Comparison of ENCODE assay signal across 11 cellular contexts in genomic region chr19:6233051-6233826, GRCh38. TPM values are rescaled to one million over a fixed set of nuclear protein-coding genes. Genes with fewer than 3 reads are reported as not detected.
DNase-seq lines count a peak whose midpoint lies in the region; ATAC-seq and TF ChIP-seq lines count a peak whose summit lies in the region.
"Had no signal": no experiment of that assay in that cellular context is flagged by ENCODE, and none has a peak within 500 bp of the region (broad histone marks: within the 10 kb centered on the region; RNA-seq: fewer than 3 reads in every experiment).

No MANE protein-coding gene starts in this region.

- no peak overlapping the region for H3K4me3 ChIP-seq in fibroblast of mammary gland (ENCODE audit: control insufficient read depth, low read depth, low read length)

- H3K27ac Mint-ChIP-seq in neural crest cell (ENCODE audit: unreplicated experiment), result peak overlapping the region; percentile 43

- no peaks in the 10 kb centered on the region for H3K27me3 Mint-ChIP-seq in neural crest cell (ENCODE audit: low read depth)

- H3K36me3 Mint-ChIP-seq in neural crest cell (ENCODE audit: low read depth), result peaks cover 4% of the 10 kb centered on the region

- peaks cover 39% of the 10 kb centered on the region for H3K4me1 Mint-ChIP-seq in neural crest cell

- no peak overlapping the region for H3K4me3 Mint-ChIP-seq in neural crest cell

- DNase-seq in A172 (ENCODE audit: low spot score) (peak; percentile 61), NCI-H226 (peak; percentile 27), fibroblast of mammary gland (ENCODE audit: low read depth) (peak; percentile 67), neural crest cell (ENCODE audit: low read depth, low spot score) (no peak), activated T-cell treated with anti-CD3 and anti-CD28 coated beads for 4 hours (no peak)
- DNase-seq: NCI-H1930; SHP77; stimulated activated CD4-positive, alpha-beta T cell treated with anti-CD3 and anti-CD28 coated beads, Interleukin-1b, Interleukin-23, amount 100 ng/mL, for 48 hours had no signal

- H3K9me3 Mint-ChIP-seq in neural crest cell, result no peaks in the 10 kb centered on the region

- no peak for ATAC-seq in HG03159 (IDR thresholded peaks at IDR 0.05; ENCODE audit: unreplicated experiment)
- no peak for ATAC-seq in GM18517 (IDR thresholded peaks at IDR 0.05; ENCODE audit: unreplicated experiment)
- no peak for ATAC-seq in GM21737 (IDR thresholded peaks at IDR 0.05; ENCODE audit: unreplicated experiment)

- TF ChIP-seq CTCF in fibroblast of mammary gland (conservative IDR thresholded peaks at IDR 0.05; ENCODE audit: control insufficient read depth, insufficient read depth, low read depth, low read length) (no peak), neural crest cell (conservative IDR thresholded peaks at IDR 0.05) (no peak)

RNA-seq across cellular contexts. Expression of gene MLLT1, which starts 46.5 kb away (rescaled TPM):
- 14.4 and 16.1 TPM in 2 replicates for total RNA-seq in A172 (2014; rRNA removed; shearing (Covaris generic))
- total RNA-seq in neural crest cell, result 86.4 and 96.5 TPM in 2 replicates

Comparison
In these comparisons a context has a peak if more than half of its experiments do, and no peak if none do; other contexts are left out.
1. DNase-seq: peak in A172 (single experiment), NCI-H226 (single experiment) and fibroblast of mammary gland (single experiment); none in neural crest cell (single experiment) and activated T-cell treated with anti-CD3 and anti-CD28 coated beads for 4 hours (single experiment).